Comparison of ENCODE assay signal across 11 cellular contexts in the genomic region with DNA sequence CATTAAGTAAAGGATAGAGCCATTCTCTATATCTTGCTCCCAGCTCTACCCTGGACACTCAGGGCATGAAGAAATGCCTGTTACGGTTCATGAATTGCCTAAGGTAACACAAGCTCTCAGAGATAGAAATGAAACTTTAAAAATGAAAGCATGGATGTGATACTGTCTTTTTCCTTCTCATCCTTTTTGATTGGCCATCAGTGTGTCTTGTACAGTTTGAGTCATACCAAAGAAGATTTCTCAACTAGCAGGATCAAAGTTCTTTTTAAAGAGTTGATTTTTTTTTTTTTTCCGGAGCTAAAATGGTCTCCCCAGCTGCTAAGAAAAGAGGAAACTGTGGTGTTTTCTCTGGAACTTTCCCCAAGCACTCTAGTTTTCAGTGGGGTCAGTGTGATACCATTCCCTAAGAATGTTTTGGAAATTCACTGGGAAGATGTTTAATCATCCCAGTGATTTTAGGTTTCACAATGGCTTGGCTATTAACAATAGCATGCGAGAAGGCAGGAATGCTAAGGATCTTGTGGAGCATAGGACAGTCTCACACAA.
DNase-seq lines count a peak whose midpoint lies in the region; ATAC-seq and TF ChIP-seq lines count a peak whose summit lies in the region.
"Had no signal": no experiment of that assay in that cellular context is flagged by ENCODE, and none has a peak within 500 bp of the region (broad histone marks: within the 10 kb centered on the region; RNA-seq: fewer than 3 reads in every experiment).

No MANE protein-coding gene starts in this region.

- H3K9me3 Mint-ChIP-seq in neural progenitor cell (no peaks in the 10 kb centered on the region), T-cell (no peaks in the 10 kb centered on the region)

- H3K4me2 ChIP-seq in neural progenitor cell = peak overlapping the region; percentile 19

- H3K4me1 Mint-ChIP-seq in neural progenitor cell (peaks cover 15% of the 10 kb centered on the region), T-cell (no peaks in the 10 kb centered on the region)

- POLR2A ChIA-PET in T-cell (lab: Charles Lee) = interaction anchor here in 1 of 2 donors (0.6 kb wide), 1 partner anchor 358 kb away, joined by 4 read pairs; no protein-coding TSS in a partner anchor

- no peaks in the 10 kb centered on the region for H3K36me3 ChIP-seq in neural progenitor cell

- no peak overlapping the region for H3K4me3 ChIP-seq in neural progenitor cell

- CTCF ChIA-PET in T-cell (lab: Charles Lee) = no interaction called here

- H3K36me3 Mint-ChIP-seq in neural progenitor cell (no peaks in the 10 kb centered on the region), T-cell (no peaks in the 10 kb centered on the region)

- no peaks in the 10 kb centered on the region for H4K20me1 ChIP-seq in neural progenitor cell (ENCODE audit: low read depth)

- TF ChIP-seq POLR2A in GM18505 (IDR thresholded peaks at IDR 0.05; ENCODE audit: borderline replicate concordance, extremely low read depth, insufficient read depth, insufficient read length) = no peak

- H3K4me1 ChIP-seq in neural progenitor cell = peaks cover 23% of the 10 kb centered on the region

- peak overlapping the region; percentile 28 for H2AFZ ChIP-seq in neural progenitor cell (replicated peaks)

- no peaks in the 10 kb centered on the region for H3K27me3 Mint-ChIP-seq in neural progenitor cell (ENCODE audit: insufficient read depth, low read depth)
- H3K27me3 Mint-ChIP-seq in T-cell = peaks cover 5 to 16% of the 10 kb centered on the region in 2 donors

- no peak for TF ChIP-seq CTCF in neural progenitor cell (IDR thresholded peaks at IDR 0.05)

- H3K4me3 Mint-ChIP-seq in neural progenitor cell (no peak overlapping the region), T-cell (no peak overlapping the region)

- peaks cover 11% of the 10 kb centered on the region for H3F3A ChIP-seq in neural progenitor cell (ENCODE audit: low read depth)

- ATAC-seq in HG03378 (IDR thresholded peaks at IDR 0.05; ENCODE audit: unreplicated experiment) (no peak), GM18505 (IDR thresholded peaks at IDR 0.05; ENCODE audit: unreplicated experiment) (no peak), T-cell (replicated peaks in 1 of 4) (no peak)

- peak; percentile 73 for DNase-seq in AG20443 (ENCODE audit: low spot score)
- DNase-seq in NOMO-1 treated with DMSO at 0.1 percent for 48 hours (lab: John Stamatoyannopoulos, UW; ENCODE audit: unreplicated experiment) = peak; percentile 96
- DNase-seq in fibroblast of gingiva (ENCODE audit: low read depth) = peak; percentile 78
- no peak for DNase-seq in neural progenitor cell (ENCODE audit: low spot score)
- no peak for DNase-seq in T-cell
- no peak for DNase-seq in mucosa of gallbladder (ENCODE audit: low spot score)
- DNase-seq: activated CD4-positive, CD25-positive, alpha-beta regulatory T cell; amygdala; NCI-H446 treated with DMSO at 0.1 percent for 48 hours had no signal

- H3K9ac ChIP-seq in neural progenitor cell = no peak overlapping the region

- no peaks in the 10 kb centered on the region for H3K27me3 ChIP-seq in neural progenitor cell

- no peak overlapping the region for H3K27ac ChIP-seq in neural progenitor cell

- no peaks in the 10 kb centered on the region for H3K9me3 ChIP-seq in neural progenitor cell (ENCODE audit: low read depth)

- H3K27ac Mint-ChIP-seq in neural progenitor cell (no peak overlapping the region), T-cell (no peak overlapping the region)

- no peaks in the 10 kb centered on the region for H3K79me2 ChIP-seq in neural progenitor cell (ENCODE audit: low read depth)

Comparison
In these comparisons a context has a peak if more than half of its experiments do, and no peak if none do; other contexts are left out.
1. DNase-seq: peak in AG20443 (single experiment), NOMO-1 treated with DMSO at 0.1 percent for 48 hours (single experiment) and fibroblast of gingiva (single experiment); none in neural progenitor cell (single experiment), T-cell (0 of 34) and mucosa of gallbladder (single experiment).